In genomic region chr9:126439402-126439765, GRCh38 we compare ENCODE assay signal across 12 cellular contexts.
DNase-seq lines count a peak whose midpoint lies in the region; ATAC-seq and TF ChIP-seq lines count a peak whose summit lies in the region.
"Had no signal": no experiment of that assay in that cellular context is flagged by ENCODE, and none has a peak within 500 bp of the region (broad histone marks: within the 10 kb centered on the region; RNA-seq: fewer than 3 reads in every experiment).

No MANE protein-coding gene starts in this region.

- H3K9me3 ChIP-seq in WERI-Rb-1 (ENCODE audit: severe bottlenecking) (no peaks in the 10 kb centered on the region), upper lobe of left lung (no peaks in the 10 kb centered on the region)
- H3K9me3 ChIP-seq: BLaER1, gastroesophageal sphincter, right atrium auricular region had no signal

- no peak for TF ChIP-seq EP300 in upper lobe of left lung (IDR thresholded peaks at IDR 0.05)

- TF ChIP-seq POLR2A in upper lobe of left lung (IDR thresholded peaks at IDR 0.05) = no peak

- peak overlapping the region in 1 of 2 donors; percentile 46 for H3K27ac Mint-ChIP-seq in activated naive CD4-positive, alpha-beta T cell treated with anti-CD3 and anti-CD28 coated beads, Interleukin-2, amount 50 U/mL, for 72 hours

- H3K36me3 Mint-ChIP-seq in activated naive CD4-positive, alpha-beta T cell treated with anti-CD3 and anti-CD28 coated beads, Interleukin-2, amount 50 U/mL, for 72 hours = no peaks in the 10 kb centered on the region

- WGBS in upper lobe of left lung, 2 donors = 76 to 80% methylated on average over 5 of the region's 5 CpGs

- intact Hi-C loops in posterior cingulate gyrus (cut with DNase I) = no loop called here

- H3K36me3 ChIP-seq in WERI-Rb-1 (peaks cover 3% of the 10 kb centered on the region; the same call in 1 of the 2 replicates), upper lobe of left lung (peaks cover 0 to 4% (median 0%) of the 10 kb centered on the region in 4 donors)
- H3K36me3 ChIP-seq: BLaER1, right atrium auricular region had no signal

- H3K27me3 ChIP-seq in WERI-Rb-1 (ENCODE audit: insufficient read depth, low read depth, severe bottlenecking) (no peaks in the 10 kb centered on the region), upper lobe of left lung (no peaks in the 10 kb centered on the region)
- H3K27me3 ChIP-seq: BLaER1, gastroesophageal sphincter, right atrium auricular region had no signal

- no peak for TF ChIP-seq CTCF in WERI-Rb-1 (IDR thresholded peaks at IDR 0.05; ENCODE audit: low read depth, low read length)
- TF ChIP-seq CTCF in fibroblast of villous mesenchyme (IDR thresholded peaks at IDR 0.05; ENCODE audit: insufficient read depth, low read depth, low read length) = no peak
- no peak for TF ChIP-seq CTCF in upper lobe of left lung (IDR thresholded peaks at IDR 0.05)

- no peak overlapping the region for H3K4me3 ChIP-seq in WERI-Rb-1 (ENCODE audit: low read depth, low read length)
- no peak overlapping the region for H3K4me3 ChIP-seq in fibroblast of villous mesenchyme (ENCODE audit: low read depth, low read length)
- H3K4me3 ChIP-seq in upper lobe of left lung = no peak overlapping the region
- H3K4me3 ChIP-seq: BLaER1, gastroesophageal sphincter, right atrium auricular region had no signal

- H3K27ac ChIP-seq in WERI-Rb-1 (peak overlapping the region; percentile 58), upper lobe of left lung (no peak overlapping the region)
- H3K27ac ChIP-seq: BLaER1, gastroesophageal sphincter, right atrium auricular region had no signal

- H3K4me1 ChIP-seq in upper lobe of left lung = no peaks in the 10 kb centered on the region
- H3K4me1 ChIP-seq: right atrium auricular region had no signal

- ATAC-seq in activated naive CD4-positive, alpha-beta T cell treated with anti-CD3 and anti-CD28 coated beads, Interleukin-2, amount 50 U/mL, for 72 hours = peak; percentile 97 to 99
- no peak for ATAC-seq in upper lobe of left lung (ENCODE audit: low FRiP score in 2 of 2)
- ATAC-seq: gastroesophageal sphincter had no signal

- no peak for DNase-seq in activated naive CD4-positive, alpha-beta T cell treated with anti-CD3 and anti-CD28 coated beads, Interleukin-2, amount 50 U/mL, for 72 hours (ENCODE audit: low spot score in 2 of 2)
- no peak for DNase-seq in activated naive CD4-positive, alpha-beta T cell treated with Interleukin-2 at 50 U/mL for 16 hours
- DNase-seq in WERI-Rb-1 = no peak
- DNase-seq in fibroblast of villous mesenchyme (ENCODE audit: low read depth) = peak; percentile 12
- peak; percentile 62 for DNase-seq in superior temporal gyrus (ENCODE audit: extremely low spot score)
- no peak for DNase-seq in NCI-H187 treated with DMSO at 0.1 percent for 48 hours (lab: John Stamatoyannopoulos, UW)
- DNase-seq in upper lobe of left lung = no peak
- DNase-seq in posterior cingulate gyrus = no peak
- DNase-seq: NCI-H510A had no signal

- no peaks in the 10 kb centered on the region for H3K9me3 Mint-ChIP-seq in activated naive CD4-positive, alpha-beta T cell treated with anti-CD3 and anti-CD28 coated beads, Interleukin-2, amount 50 U/mL, for 72 hours

Comparison
In these comparisons a context has a peak if more than half of its experiments do, and no peak if none do; other contexts are left out.
1. ATAC-seq: peak in activated naive CD4-positive, alpha-beta T cell treated with anti-CD3 and anti-CD28 coated beads, Interleukin-2, amount 50 U/mL, for 72 hours (2 of 2); none in upper lobe of left lung (0 of 2).
2. DNase-seq: peak in fibroblast of villous mesenchyme (single experiment) and superior temporal gyrus (single experiment); none in activated naive CD4-positive, alpha-beta T cell treated with anti-CD3 and anti-CD28 coated beads, Interleukin-2, amount 50 U/mL, for 72 hours (0 of 2), activated naive CD4-positive, alpha-beta T cell treated with Interleukin-2 at 50 U/mL for 16 hours (single experiment), WERI-Rb-1 (single experiment), NCI-H187 treated with DMSO at 0.1 percent for 48 hours (single experiment), upper lobe of left lung (0 of 2) and posterior cingulate gyrus (0 of 10).